In the genomic region with DNA sequence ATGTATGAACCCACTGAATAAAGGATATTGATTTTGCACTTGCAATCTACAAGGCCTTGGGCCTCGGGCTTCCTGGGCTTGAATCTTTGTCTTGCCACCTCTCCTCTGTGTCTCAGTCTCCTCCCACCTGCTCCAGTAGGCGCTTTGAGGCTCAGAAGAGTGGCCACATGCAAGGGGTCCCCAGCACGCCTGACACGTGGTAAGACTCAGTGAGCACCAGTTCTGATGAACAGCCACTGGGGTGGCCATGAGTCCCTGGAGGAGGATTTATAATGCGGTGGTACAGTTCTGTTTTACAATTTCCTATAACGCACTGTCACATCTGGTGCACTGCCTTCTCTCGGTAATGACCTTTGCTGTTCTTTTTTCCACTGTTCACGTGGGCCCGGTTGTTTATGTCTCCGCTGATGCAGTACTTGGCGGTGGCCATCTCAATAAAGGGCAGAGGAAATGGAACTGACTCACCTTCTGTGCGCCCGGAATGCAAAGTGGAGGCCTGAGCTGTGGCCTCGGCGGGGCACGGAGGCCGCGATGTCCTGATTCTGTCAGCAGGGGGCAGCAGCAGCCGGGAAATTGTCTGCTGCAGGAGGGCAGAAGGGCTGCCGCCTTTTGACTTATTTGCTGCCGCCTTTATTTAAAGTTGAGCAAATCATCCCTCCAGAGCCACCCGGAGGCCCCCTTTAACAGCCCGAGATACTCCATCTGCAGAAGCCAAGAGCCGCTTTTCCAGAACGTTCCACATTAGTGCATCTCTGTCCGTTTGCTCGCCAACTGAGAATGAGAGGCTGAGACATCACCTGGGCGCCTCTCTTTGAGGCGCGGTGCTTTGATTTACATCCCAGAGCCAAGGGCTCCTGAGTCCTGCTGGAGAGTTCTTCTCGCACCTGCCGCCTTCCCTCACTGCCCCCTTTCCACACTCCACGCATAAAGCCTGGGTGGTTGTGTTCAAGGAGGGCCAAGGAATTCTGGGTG, we compare ENCODE assay signal across 8 cellular contexts. TPM values are rescaled to one million over a fixed set of nuclear protein-coding genes. Genes with fewer than 3 reads are reported as not detected.
DNase-seq lines count a peak whose midpoint lies in the region; ATAC-seq and TF ChIP-seq lines count a peak whose summit lies in the region.

No MANE protein-coding gene starts in this region.

- DNase-seq in EL = peak; percentile 88
- peak; percentile 87 for DNase-seq in HEK293T (ENCODE audit: extremely low spot score)
- DNase-seq in NCI-H2196 (lab: John Stamatoyannopoulos, UW; ENCODE audit: unreplicated experiment) = peak; percentile 71
- DNase-seq in activated CD4-positive, alpha-beta T cell treated with anti-CD3 and anti-CD28 coated beads for 36 hours = peak; percentile 94
- peak; percentile 79 for DNase-seq in cerebellum (ENCODE audit: low spot score)
- DNase-seq in left kidney (ENCODE audit: low read depth, low spot score) = peak; percentile 86
- peak; percentile 89 for DNase-seq in stimulated activated CD4-positive, alpha-beta T cell treated with anti-CD3 and anti-CD28 coated beads, Interleukin-1b, Interleukin-23, amount 100 ng/mL, for 48 hours

- CTCF ChIA-PET in HEK293T (lab: Yijun Ruan, JAX) = interaction anchor here (0.6 to 2.0 kb wide), 4 partner anchors 58 to 191 kb away, joined by 3 to 7 read pairs (median 4); no protein-coding TSS in a partner anchor
- CTCF ChIA-PET in activated CD4-positive, alpha-beta T cell treated with anti-CD3 and anti-CD28 coated beads for 36 hours (lab: Charles Lee) = interaction anchor here (0.7 to 3.4 kb wide), 25 partner anchors 16 to 672 kb away, joined by 3 to 29 read pairs (median 3); no protein-coding TSS in a partner anchor

- POLR2A ChIA-PET in HEK293T (lab: Yijun Ruan, JAX) = no interaction called here
- POLR2A ChIA-PET in activated CD4-positive, alpha-beta T cell treated with anti-CD3 and anti-CD28 coated beads for 36 hours (lab: Charles Lee) = interaction anchor here (0.6 to 1.2 kb wide), 2 partner anchors 15 to 195 kb away, joined by 3 read pairs; no protein-coding TSS in a partner anchor

- intact Hi-C loops in activated CD4-positive, alpha-beta T cell treated with anti-CD3 and anti-CD28 coated beads for 36 hours (cut with DNase I, micrococcal nuclease) = loop anchor here (1.0 to 5.0 kb wide), 4 partner anchors 71 to 260 kb away; no protein-coding TSS in a partner anchor

- H3K36me3 Mint-ChIP-seq in activated CD4-positive, alpha-beta T cell treated with anti-CD3 and anti-CD28 coated beads for 36 hours (ENCODE audit: low read depth) = no peaks in the 10 kb centered on the region

- H3K27me3 Mint-ChIP-seq in activated CD4-positive, alpha-beta T cell treated with anti-CD3 and anti-CD28 coated beads for 36 hours = no peaks in the 10 kb centered on the region

- peak overlapping the region; percentile 59 for H3K27ac Mint-ChIP-seq in activated CD4-positive, alpha-beta T cell treated with anti-CD3 and anti-CD28 coated beads for 36 hours

- H3K9me3 Mint-ChIP-seq in activated CD4-positive, alpha-beta T cell treated with anti-CD3 and anti-CD28 coated beads for 36 hours (ENCODE audit: low read depth) = no peaks in the 10 kb centered on the region

- H3K4me3 Mint-ChIP-seq in activated CD4-positive, alpha-beta T cell treated with anti-CD3 and anti-CD28 coated beads for 36 hours = peak overlapping the region; percentile 24

- peak; percentile 99 for ATAC-seq in activated CD4-positive, alpha-beta T cell treated with anti-CD3 and anti-CD28 coated beads for 36 hours
- ATAC-seq in HG02571 (IDR thresholded peaks at IDR 0.05; ENCODE audit: unreplicated experiment) = no peak

- H3K4me1 Mint-ChIP-seq in activated CD4-positive, alpha-beta T cell treated with anti-CD3 and anti-CD28 coated beads for 36 hours = peaks cover 24% of the 10 kb centered on the region

TF ChIP-seq in HEK293T, 16 proteins besides CTCF, POLR2A, EP300 and RAD21:
- TF ChIP-seq ELF4 (IDR thresholded peaks at IDR 0.05) = no peak
- no peak for TF ChIP-seq SUZ12 (IDR thresholded peaks at IDR 0.05)
TF ChIP-seq in HEK293T: peak in this region for 0.

RNA-seq across cellular contexts. Expression of a gene that starts 6.0 kb away (rescaled TPM):
- 10 to 100 TPM; 14.9 to 21.6 TPM for total RNA-seq in activated CD4-positive, alpha-beta T cell treated with anti-CD3 and anti-CD28 coated beads for 36 hours
- total RNA-seq in cerebellum = 23.2 TPM

RNA-seq across cellular contexts. Expression of a gene that starts 34.9 kb away (rescaled TPM):
- total RNA-seq in activated CD4-positive, alpha-beta T cell treated with anti-CD3 and anti-CD28 coated beads for 36 hours = not detected
- 0.91 TPM for total RNA-seq in cerebellum
